Comparison of ENCODE assay signal across 8 cellular contexts in the genomic region with DNA sequence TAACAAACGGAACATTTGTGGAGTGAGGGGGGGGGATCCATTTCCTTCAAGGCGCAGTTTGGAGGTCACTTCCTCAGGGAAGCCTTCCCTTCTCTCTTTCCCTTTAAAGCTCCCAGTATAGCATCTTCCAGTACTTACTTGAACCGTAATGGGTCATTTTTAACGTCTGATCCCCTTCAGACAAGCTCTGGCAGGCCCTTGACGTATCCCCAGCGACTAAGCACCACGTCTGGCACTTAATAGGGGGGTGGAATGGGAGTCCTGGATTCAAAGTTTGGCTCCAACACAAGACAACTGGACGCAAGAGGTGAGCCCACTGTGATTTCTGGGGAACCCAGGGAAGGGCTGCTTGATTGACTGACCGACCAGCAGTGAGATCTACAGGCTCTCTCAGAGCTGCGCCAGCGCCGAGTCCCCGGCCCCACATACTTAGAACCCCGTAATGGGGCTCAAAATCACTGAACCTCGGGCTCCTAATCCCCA. TPM values are rescaled to one million over a fixed set of nuclear protein-coding genes. Genes with fewer than 3 reads are reported as not detected.
DNase-seq lines count a peak whose midpoint lies in the region; ATAC-seq and TF ChIP-seq lines count a peak whose summit lies in the region.

No MANE protein-coding gene starts in this region.

- peak overlapping the region; percentile 91 for H3K27ac ChIP-seq in cardiac muscle cell
- H3K27ac ChIP-seq in SK-N-MC = peak overlapping the region; percentile 92
- peak overlapping the region; percentile 97 for H3K27ac ChIP-seq in epithelial cell of prostate
- H3K27ac ChIP-seq in mucosa of rectum (ENCODE audit: low read depth in 2 of 2, low read length in 2 of 2) = peak overlapping the region; percentile 75 to 97

- peak overlapping the region; percentile 99 for H3K9ac ChIP-seq in SK-N-MC (ENCODE audit: insufficient read length)
- H3K9ac ChIP-seq in mucosa of rectum (ENCODE audit: low read depth in 1 of 2, low read length in 2 of 2) = peak overlapping the region; percentile 93 to 96

- H3K36me3 ChIP-seq in cardiac muscle cell = no peaks in the 10 kb centered on the region
- peaks cover 40% of the 10 kb centered on the region for H3K36me3 ChIP-seq in SK-N-MC (ENCODE audit: insufficient read depth, low read length)
- no peaks in the 10 kb centered on the region for H3K36me3 ChIP-seq in mucosa of rectum (ENCODE audit: control insufficient read depth in 2 of 2, insufficient read depth in 2 of 2, low read length in 2 of 2)

- no peak for TF ChIP-seq CTCF in cardiac muscle cell (IDR thresholded peaks at IDR 0.05; ENCODE audit: low read depth, low read length)

- H3K9me3 ChIP-seq in cardiac muscle cell (ENCODE audit: low read depth) (no peaks in the 10 kb centered on the region), SK-N-MC (ENCODE audit: low read depth, low read length) (no peaks in the 10 kb centered on the region), mucosa of rectum (ENCODE audit: control insufficient read depth in 2 of 2, low read length in 2 of 2) (no peaks in the 10 kb centered on the region)

- intact Hi-C loops in Right ventricle myocardium inferior (cut with DNase I) = loop anchor here (2.0 kb wide), 1 partner anchor 56 kb away; no protein-coding TSS in a partner anchor

- H3K27me3 ChIP-seq in cardiac muscle cell = no peaks in the 10 kb centered on the region
- H3K27me3 ChIP-seq in mucosa of rectum (ENCODE audit: control insufficient read depth in 2 of 2, insufficient read depth in 2 of 2, low read length in 2 of 2) = no peaks in the 10 kb centered on the region

- no peak for ATAC-seq in Right ventricle myocardium inferior
- peak; percentile 16 for ATAC-seq in HG03159 (IDR thresholded peaks at IDR 0.05; ENCODE audit: unreplicated experiment)
- ATAC-seq in HG03432 (IDR thresholded peaks at IDR 0.05; ENCODE audit: unreplicated experiment) = no peak

- peaks cover 37% of the 10 kb centered on the region for H3K4me1 ChIP-seq in cardiac muscle cell (ENCODE audit: low read depth)
- H3K4me1 ChIP-seq in mucosa of rectum (ENCODE audit: control insufficient read depth in 2 of 2, insufficient read depth in 2 of 2, low read length in 2 of 2) = peaks cover 22 to 24% of the 10 kb centered on the region in 2 donors

- DNase-seq in cardiac muscle cell (ENCODE audit: low read depth in 1 of 2, low spot score in 1 of 2) = peak; percentile 45 to 55
- no peak for DNase-seq in Right ventricle myocardium inferior (ENCODE audit: missing footprints)
- DNase-seq in SK-N-MC (ENCODE audit: low read depth, low spot score) = no peak
- peak; percentile 68 for DNase-seq in epithelial cell of prostate (ENCODE audit: low read depth, low spot score)
- DNase-seq in NCI-H128 (lab: John Stamatoyannopoulos, UW; ENCODE audit: unreplicated experiment) = no peak

- H3K4me3 ChIP-seq in cardiac muscle cell = peak overlapping the region; percentile 80
- peak overlapping the region; percentile 81 for H3K4me3 ChIP-seq in SK-N-MC
- peak overlapping the region; percentile 97 for H3K4me3 ChIP-seq in mucosa of rectum (ENCODE audit: low read length in 2 of 2)

RNA-seq across cellular contexts. Expression of a gene that starts 0.4 kb away (rescaled TPM):
- total RNA-seq in cardiac muscle cell (77.9 and 80.3 TPM in 2 replicates), Right ventricle myocardium inferior (29.8 TPM)
- 125 and 167 TPM in 2 replicates for polyA plus RNA-seq in cardiac muscle cell

RNA-seq across cellular contexts. Expression of a gene that starts 0.7 kb away (rescaled TPM):
- 23.0 and 40.5 TPM in 2 replicates for total RNA-seq in cardiac muscle cell
- polyA plus RNA-seq in cardiac muscle cell = 30.5 and 37.4 TPM in 2 replicates
- total RNA-seq in Right ventricle myocardium inferior = 11.7 TPM

RNA-seq across cellular contexts. Expression of a gene that starts 54.0 kb away (rescaled TPM):
- total RNA-seq in cardiac muscle cell (34.2 and 40.7 TPM in 2 replicates), Right ventricle myocardium inferior (139 TPM)
- 18.0 and 37.4 TPM in 2 replicates for polyA plus RNA-seq in cardiac muscle cell

Comparison
In these comparisons a context has a peak if more than half of its experiments do, and no peak if none do; other contexts are left out.
1. DNase-seq: peak in cardiac muscle cell (2 of 2) and epithelial cell of prostate (single experiment); none in Right ventricle myocardium inferior (single experiment), SK-N-MC (single experiment) and NCI-H128 (single experiment).
2. Peak in every context shown above with its lines, with median percentiles within 50 percentile points of each other: H3K27ac ChIP-seq and H3K4me3 ChIP-seq.